In the genomic region with DNA sequence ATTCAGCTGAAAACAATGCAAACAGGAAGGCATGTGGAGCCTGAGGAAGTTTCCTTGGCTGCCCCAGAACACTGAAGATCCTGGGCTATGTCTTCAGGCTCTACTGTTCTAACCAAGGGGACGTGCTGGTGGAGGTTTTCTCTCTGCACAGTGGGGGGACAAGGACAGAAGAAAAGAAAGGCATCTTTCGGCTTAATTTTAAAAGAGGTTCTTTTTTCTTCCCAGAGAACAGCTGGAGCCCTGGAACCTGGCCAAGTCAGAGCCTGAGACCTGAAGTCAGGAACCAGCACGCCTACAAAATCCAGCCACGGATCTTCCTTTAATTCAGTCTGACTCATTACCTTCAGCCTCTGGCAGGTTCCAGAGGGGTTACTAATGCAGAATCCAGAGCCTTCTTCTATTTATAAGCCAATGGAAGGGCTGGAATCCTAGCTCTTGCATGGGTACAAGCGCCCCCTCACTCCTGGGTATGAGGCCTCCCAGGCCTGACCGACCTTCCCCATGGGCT, we compare ENCODE assay signal across 9 cellular contexts. TPM values are rescaled to one million over a fixed set of nuclear protein-coding genes. Genes with fewer than 3 reads are reported as not detected.
A peak's percentile ranks its signal among the peaks of the same experiment; 100 is the strongest.
DNase-seq lines count a peak whose midpoint lies in the region; ATAC-seq, FAIRE-seq and TF ChIP-seq lines count a peak whose summit lies in the region.
"Had no signal": no experiment of that assay in that cellular context is flagged by ENCODE, and none has a peak within 500 bp of the region (broad histone marks: within the 10 kb centered on the region; RNA-seq: fewer than 3 reads in every experiment).

No MANE protein-coding gene starts in this region.

- H3K27me3 ChIP-seq in HUES48 (ENCODE audit: control insufficient read depth, insufficient read depth, low read length): no peaks in the 10 kb centered on the region
- no peaks in the 10 kb centered on the region for H3K27me3 ChIP-seq in astrocyte (ENCODE audit: insufficient read depth, low read length)

- H3K27me3 Mint-ChIP-seq in astrocyte (ENCODE audit: low read depth, unreplicated experiment): no peaks in the 10 kb centered on the region
- H3K27me3 Mint-ChIP-seq in T-helper 2 cell treated with Interferon-gamma antibody and Interleukin-4, amounts not matched to agents 5 μg/mL and 100 μg/mL, for 36 hours (ENCODE audit: low read depth): no peaks in the 10 kb centered on the region

- no peak for FAIRE-seq in astrocyte (lab: Jason Lieb, UNC)

- peak overlapping the region; percentile 81 for H3K27ac Mint-ChIP-seq in astrocyte (ENCODE audit: unreplicated experiment)
- H3K27ac Mint-ChIP-seq in T-helper 2 cell treated with Interferon-gamma antibody and Interleukin-4, amounts not matched to agents 5 μg/mL and 100 μg/mL, for 36 hours: no peak overlapping the region

- no peak overlapping the region for H2AFZ ChIP-seq in astrocyte (ENCODE audit: low read depth, low read length)

- H3K4me2 ChIP-seq in astrocyte (ENCODE audit: low read length): peak overlapping the region; percentile 68

- H3K4me3 Mint-ChIP-seq in astrocyte (ENCODE audit: unreplicated experiment): no peak overlapping the region
- no peak overlapping the region for H3K4me3 Mint-ChIP-seq in T-helper 2 cell treated with Interferon-gamma antibody and Interleukin-4, amounts not matched to agents 5 μg/mL and 100 μg/mL, for 36 hours

- H4K20me1 ChIP-seq in astrocyte (ENCODE audit: insufficient read depth, low read length): peaks cover 13% of the 10 kb centered on the region

- H3K4me3 ChIP-seq in HUES48 (ENCODE audit: low read depth, low read length): no peak overlapping the region
- peak overlapping the region; percentile 18 for H3K4me3 ChIP-seq in astrocyte (ENCODE audit: insufficient read depth, low read depth, low read length)

- no peaks in the 10 kb centered on the region for H3K79me2 ChIP-seq in astrocyte (ENCODE audit: insufficient read depth, low read length)

- peak overlapping the region; percentile 94 for H3K27ac ChIP-seq in HUES48 (ENCODE audit: low read depth, low read length)
- peak overlapping the region; percentile 61 for H3K27ac ChIP-seq in astrocyte (ENCODE audit: low read depth, low read length)

- no peaks in the 10 kb centered on the region; the same call in 1 of the 2 replicates for H3K36me3 ChIP-seq in HUES48 (ENCODE audit: control insufficient read depth, insufficient read depth, low read length)
- no peaks in the 10 kb centered on the region for H3K36me3 ChIP-seq in astrocyte (ENCODE audit: insufficient read depth, low read length)

- no peak for TF ChIP-seq CTCF in astrocyte (IDR thresholded peaks at IDR 0.05; ENCODE audit: insufficient read depth, low read depth, low read length)

- peaks cover 30% of the 10 kb centered on the region for H3K4me1 ChIP-seq in HUES48 (ENCODE audit: control insufficient read depth, insufficient read depth, low read length)
- peaks cover 45% of the 10 kb centered on the region for H3K4me1 ChIP-seq in astrocyte (ENCODE audit: insufficient read depth, low read length)

- ATAC-seq in GM21423 (IDR thresholded peaks at IDR 0.05; ENCODE audit: unreplicated experiment): no peak
- no peak for ATAC-seq in GM19395 (IDR thresholded peaks at IDR 0.05; ENCODE audit: unreplicated experiment)

- peaks cover 49% of the 10 kb centered on the region for H3K4me1 Mint-ChIP-seq in astrocyte (ENCODE audit: low read depth, unreplicated experiment)
- peaks cover 13% of the 10 kb centered on the region for H3K4me1 Mint-ChIP-seq in T-helper 2 cell treated with Interferon-gamma antibody and Interleukin-4, amounts not matched to agents 5 μg/mL and 100 μg/mL, for 36 hours (ENCODE audit: low read depth)

- peak; percentile 49 for DNase-seq in 8988T
- DNase-seq in astrocyte (ENCODE audit: low read depth): peak; percentile 93
- DNase-seq in kidney glomerular epithelial cell (lab: John Stamatoyannopoulos, UW): peak; percentile 95
- DNase-seq in D341Med (ENCODE audit: low spot score): no peak
- no peak for DNase-seq in T-helper 2 cell treated with Interferon-gamma antibody and Interleukin-4, amounts not matched to agents 5 μg/mL and 100 μg/mL, for 36 hours (ENCODE audit: low spot score)
- DNase-seq: DND-41 had no signal

- H3K9ac ChIP-seq in HUES48 (ENCODE audit: low read depth, low read length): no peak overlapping the region
- H3K9ac ChIP-seq in astrocyte (ENCODE audit: low read length): peak overlapping the region; percentile 24

- H3K36me3 Mint-ChIP-seq in astrocyte (ENCODE audit: low read depth, unreplicated experiment): peaks cover 2% of the 10 kb centered on the region
- no peaks in the 10 kb centered on the region for H3K36me3 Mint-ChIP-seq in T-helper 2 cell treated with Interferon-gamma antibody and Interleukin-4, amounts not matched to agents 5 μg/mL and 100 μg/mL, for 36 hours (ENCODE audit: low read depth)

- H3K9me3 Mint-ChIP-seq in astrocyte (ENCODE audit: unreplicated experiment): no peaks in the 10 kb centered on the region
- no peaks in the 10 kb centered on the region for H3K9me3 Mint-ChIP-seq in T-helper 2 cell treated with Interferon-gamma antibody and Interleukin-4, amounts not matched to agents 5 μg/mL and 100 μg/mL, for 36 hours

- H3K9me3 ChIP-seq in HUES48 (ENCODE audit: control insufficient read depth, insufficient read depth, low read length) (no peaks in the 10 kb centered on the region), astrocyte (ENCODE audit: insufficient read depth, low read depth, low read length) (no peaks in the 10 kb centered on the region)

RNA-seq across cellular contexts. Expression of gene CTNNBIP1, which starts 19.8 kb away (rescaled TPM):
- total RNA-seq in astrocyte: 49.9 and 53.7 TPM in 2 replicates

RNA-seq across cellular contexts. Expression of gene LZIC, which starts 52.9 kb away (rescaled TPM):
- 36.5 and 38.0 TPM in 2 replicates for total RNA-seq in astrocyte

RNA-seq across cellular contexts. Expression of gene NMNAT1, which starts 53.0 kb away (rescaled TPM):
- 11.0 and 11.5 TPM in 2 replicates for total RNA-seq in astrocyte

Comparison
In these comparisons a context has a peak if more than half of its experiments do, and no peak if none do; other contexts are left out.
1. DNase-seq: peak in 8988T (single experiment), astrocyte (single experiment) and kidney glomerular epithelial cell (single experiment); none in D341Med (single experiment) and T-helper 2 cell treated with Interferon-gamma antibody and Interleukin-4, amounts not matched to agents 5 μg/mL and 100 μg/mL, for 36 hours (single experiment).